Comparison of ENCODE assay signal across 1 cellular context in the genomic region with DNA sequence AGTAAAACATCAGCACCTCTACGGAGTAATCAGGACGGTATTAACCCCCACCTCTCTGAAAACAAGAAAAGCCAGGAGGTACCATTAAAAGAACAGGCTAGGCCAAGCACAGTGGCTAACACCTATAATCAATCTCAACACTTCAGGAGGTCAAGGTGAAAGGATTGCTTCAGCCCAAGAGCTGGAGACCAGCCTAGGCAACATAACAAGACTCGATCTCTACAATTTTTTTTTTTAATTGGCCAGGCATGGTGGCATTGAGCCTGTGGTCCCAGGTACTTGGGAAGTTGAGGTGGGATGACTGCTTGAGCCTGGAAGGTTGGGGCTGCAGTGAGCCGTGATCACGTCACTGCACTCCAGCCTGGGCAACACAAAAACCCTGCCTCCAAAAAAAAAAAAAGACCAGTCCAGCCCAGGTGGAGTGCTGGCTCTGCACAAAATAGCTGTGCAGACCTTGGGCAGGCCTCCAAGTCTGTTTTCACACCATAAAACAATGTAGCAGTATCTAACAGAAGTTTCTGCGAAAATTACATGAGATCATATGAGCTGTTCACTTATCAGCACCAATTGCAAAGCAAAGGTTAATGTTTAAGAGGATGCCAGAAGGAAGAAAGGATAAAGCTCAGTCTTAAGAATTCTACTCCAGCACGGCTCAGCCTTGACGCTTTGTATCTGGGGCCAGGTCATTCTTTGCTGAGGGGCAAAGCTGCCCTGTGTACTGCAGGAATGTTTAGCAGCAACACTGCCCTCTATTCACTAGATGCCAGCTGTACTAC.
TF ChIP-seq lines count a peak whose summit lies in the region.

No MANE protein-coding gene starts in this region.

TF ChIP-seq in H1, 55 proteins besides CTCF, POLR2A, EP300 and RAD21:
- TF ChIP-seq BRCA1 (IDR thresholded peaks at IDR 0.05; ENCODE audit: low read depth, low read length), result no peak
- TF ChIP-seq KDM4A (IDR thresholded peaks at IDR 0.05; ENCODE audit: low read depth, low read length, severe bottlenecking), result no peak
- TF ChIP-seq SUZ12 (IDR thresholded peaks at IDR 0.05; ENCODE audit: low read length), result no peak
- TF ChIP-seq YY1 (IDR thresholded peaks at IDR 0.05; ENCODE audit: low read depth, low read length), result no peak
- TF ChIP-seq EGR1 (IDR thresholded peaks at IDR 0.05; ENCODE audit: borderline replicate concordance, low read depth, low read length), result no peak
- no peak for TF ChIP-seq SAP30 (IDR thresholded peaks at IDR 0.05; ENCODE audit: insufficient read depth, insufficient replicate concordance, low read length)
- TF ChIP-seq CEBPB (IDR thresholded peaks at IDR 0.05; ENCODE audit: low read depth, low read length), result no peak
- no peak for TF ChIP-seq TEAD4 (IDR thresholded peaks at IDR 0.05; ENCODE audit: low read depth, low read length)
- no peak for TF ChIP-seq CBX5 (IDR thresholded peaks at IDR 0.05; ENCODE audit: low read depth, low read length)
- no peak for TF ChIP-seq SIX5 (IDR thresholded peaks at IDR 0.05; ENCODE audit: low read depth, low read length)
- no peak for TF ChIP-seq SP1 (IDR thresholded peaks at IDR 0.05; ENCODE audit: low read depth, low read length)
- TF ChIP-seq, protein P1, sequence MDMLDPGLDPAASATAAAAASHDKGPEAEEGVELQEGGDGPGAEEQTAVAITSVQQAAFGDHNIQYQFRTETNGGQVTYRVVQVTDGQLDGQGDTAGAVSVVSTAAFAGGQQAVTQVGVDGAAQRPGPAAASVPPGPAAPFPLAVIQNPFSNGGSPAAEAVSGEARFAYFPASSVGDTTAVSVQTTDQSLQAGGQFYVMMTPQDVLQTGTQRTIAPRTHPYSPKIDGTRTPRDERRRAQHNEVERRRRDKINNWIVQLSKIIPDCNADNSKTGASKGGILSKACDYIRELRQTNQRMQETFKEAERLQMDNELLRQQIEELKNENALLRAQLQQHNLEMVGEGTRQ (IDR thresholded peaks at IDR 0.05; ENCODE audit: low read length), result no peak
- TF ChIP-seq KDM5A (IDR thresholded peaks at IDR 0.05; ENCODE audit: low read length), result no peak
- TF ChIP-seq MAFK (IDR thresholded peaks at IDR 0.05; ENCODE audit: low read depth, low read length), result no peak
- no peak for TF ChIP-seq CHD2 (IDR thresholded peaks at IDR 0.05; ENCODE audit: low read length)
